ENCODE assay signal across 12 cellular contexts in the genomic region with DNA sequence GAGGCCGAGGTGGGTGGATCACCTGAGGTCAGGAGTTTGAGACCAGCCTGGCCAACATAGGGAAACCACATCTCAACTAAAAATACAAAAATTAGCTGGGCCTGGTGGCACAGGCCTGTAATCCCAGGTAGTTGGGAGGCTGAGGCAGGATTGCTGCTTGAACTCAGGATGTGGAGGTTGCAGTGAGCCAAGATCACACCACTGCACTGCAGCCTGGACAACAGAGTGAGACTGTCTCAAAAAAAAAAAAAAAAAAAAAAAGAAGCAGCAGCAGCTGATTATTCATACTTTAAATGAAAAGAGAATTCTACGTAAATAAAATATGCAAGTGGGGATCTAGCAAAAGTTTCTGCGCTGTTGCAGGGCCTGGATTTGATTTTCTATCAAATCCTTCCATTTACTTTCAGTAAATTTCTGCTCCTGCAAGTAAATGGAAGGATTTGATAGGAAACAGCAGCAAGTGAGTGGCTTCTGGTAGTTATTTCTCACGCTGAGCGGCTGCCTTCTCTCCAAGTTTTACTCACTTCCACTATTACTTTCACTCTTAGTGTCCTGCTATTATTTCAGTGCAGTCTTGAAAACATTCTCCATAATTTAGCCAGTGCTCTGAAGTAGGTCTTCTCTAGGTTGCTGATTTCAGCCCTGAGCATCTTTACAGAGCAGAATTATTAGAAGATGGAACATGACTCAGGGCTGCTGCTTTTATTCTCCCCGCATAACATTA.
DNase-seq lines count a peak whose midpoint lies in the region; ATAC-seq, FAIRE-seq and TF ChIP-seq lines count a peak whose summit lies in the region.
"Had no signal": no experiment of that assay in that cellular context is flagged by ENCODE, and none has a peak within 500 bp of the region (broad histone marks: within the 10 kb centered on the region; RNA-seq: fewer than 3 reads in every experiment).

No MANE protein-coding gene starts in this region.

- 2% methylated on average over 6 of the region's 6 CpGs for WGBS in GM12878 (ENCODE audit: insufficient coverage, insufficient replicate concordance, low lambda C conversion rate, missing lambda C conversion rate)

- no peaks in the 10 kb centered on the region for H3K27me3 ChIP-seq in GM12878 (replicated peaks in 1 of 2; ENCODE audit: control insufficient read depth in 2 of 2, insufficient read depth in 2 of 2, low read length in 1 of 2)

- no peaks in the 10 kb centered on the region for H3K36me3 ChIP-seq in GM12878 (ENCODE audit: control insufficient read depth in 2 of 2, insufficient read depth in 2 of 2, low read length in 1 of 2)

- peaks cover 9% of the 10 kb centered on the region for H3K4me1 ChIP-seq in GM12878 (ENCODE audit: control insufficient read depth, insufficient read depth, low read length)

- H4K20me1 ChIP-seq in GM12878 (ENCODE audit: control insufficient read depth, insufficient read depth) = no peaks in the 10 kb centered on the region

- H3K79me2 ChIP-seq in GM12878 (ENCODE audit: control insufficient read depth, insufficient read depth, low read length) = no peaks in the 10 kb centered on the region

- CTCF ChIA-PET in GM12878 (lab: Yijun Ruan, JAX) = interaction anchor here (0.9 to 1.2 kb wide), 3 partner anchors 8 to 199 kb away, joined by 3 to 4 read pairs (median 4); no protein-coding TSS in a partner anchor

- BruUV-seq in GM12878 (replicated peaks; lab: Mats Ljungman, UMichigan) = no TSS peak

- peak overlapping the region; percentile 37; the same call in 1 of the 2 replicates for H3K4me3 ChIP-seq in GM12878

- peak; percentile 91 for FAIRE-seq in GM12878 (lab: Jason Lieb, UNC)

- TF ChIP-seq RAD21 in GM12878 (IDR thresholded peaks at IDR 0.05; ENCODE audit: insufficient read depth, low read depth, low read length) = no peak

- H2AFZ ChIP-seq in GM12878 (ENCODE audit: control insufficient read depth, low read depth, low read length) = peak overlapping the region; percentile 57

- peak overlapping the region; percentile 61 for H3K27ac ChIP-seq in GM12878 (ENCODE audit: control insufficient read depth, insufficient read depth)

- peak overlapping the region; percentile 65 for H3K4me2 ChIP-seq in GM12878 (ENCODE audit: control insufficient read depth, insufficient read depth)

- H3K9ac ChIP-seq in GM12878 (ENCODE audit: control insufficient read depth, insufficient read depth, low read length) = peak overlapping the region; percentile 22

- in situ Hi-C loops in GM12878 (cut with MboI) = loop anchor here (10.0 kb wide), 1 partner anchor 805 kb away; no protein-coding TSS in a partner anchor

- SMC1A ChIA-PET in GM12878 (lab: Charles Lee; ENCODE audit: uncharacterized antibody, unreplicated experiment) = interaction anchor here (0.6 to 1.6 kb wide), 9 partner anchors 9 to 448 kb away, joined by 3 to 8 read pairs (median 3); partner anchors contain the start of gene TRIP12

- intact Hi-C loops in GM12878 (cut with micrococcal nuclease; ENCODE audit: unreplicated experiment) (loop anchor here (2.0 to 10.0 kb wide), 3 partner anchors 79 to 795 kb away; no protein-coding TSS in a partner anchor), left ventricle myocardium superior (cut with micrococcal nuclease) (no loop called here), posterior vena cava (cut with DNase I) (no loop called here)

- DNase-seq in GM12878 (ENCODE audit: low read depth, low spot score) (peak; percentile 70), left ventricle myocardium superior (no peak), DMS53 (lab: John Stamatoyannopoulos, UW) (no peak), posterior vena cava (ENCODE audit: low spot score) (no peak), DMS 273 treated with DMSO at 0.1 percent for 48 hours (lab: John Stamatoyannopoulos, UW) (no peak)
- DNase-seq: activated T-cell treated with anti-CD3 and anti-CD28 coated beads, Interleukin-2, amount 50 U/mL, for 4 hours; dermis blood vessel endothelial cell; NCI-H446; T-cell had no signal

- no peak for TF ChIP-seq POLR2A in GM12878 (IDR thresholded peaks at IDR 0.05; ENCODE audit: low read depth, low read length)

- ATAC-seq in GM18858 (IDR thresholded peaks at IDR 0.05; ENCODE audit: unreplicated experiment) (peak; percentile 98), GM21390 (IDR thresholded peaks at IDR 0.05; ENCODE audit: unreplicated experiment) (peak; percentile 95), HG03097 (IDR thresholded peaks at IDR 0.05; ENCODE audit: low FRiP score, unreplicated experiment) (peak; percentile 84), GM12878 (peak; percentile 95), left ventricle myocardium superior (no peak)
- ATAC-seq: T-cell had no signal

- RAD21 ChIA-PET in GM12878 (lab: Charles Lee; ENCODE audit: unreplicated experiment) = interaction anchor here (0.6 to 0.7 kb wide), 4 partner anchors 48 to 778 kb away, joined by 3 to 4 read pairs (median 4); partner anchors contain the start of gene TRIP12

- POLR2A ChIA-PET in GM12878 (lab: Charles Lee) = interaction anchor here (0.6 to 1.3 kb wide), 11 partner anchors 15 to 270 kb away, joined by 3 to 8 read pairs (median 4); no protein-coding TSS in a partner anchor

- TF ChIP-seq EP300 in GM12878 (IDR thresholded peaks at IDR 0.05; ENCODE audit: borderline replicate concordance in 1 of 2, control insufficient read depth in 1 of 2, low read depth in 2 of 2, low read length in 2 of 2) = peak in 1 of 2 experiments; percentile 78; a peak in 1 of 4 replicates

- H3K9me3 ChIP-seq in GM12878 (replicated peaks; ENCODE audit: control insufficient read depth, insufficient read depth, low read length) = no peaks in the 10 kb centered on the region

- no peak for TF ChIP-seq CTCF in GM12878 (IDR thresholded peaks at IDR 0.05 in 2 of 3, conservative IDR thresholded peaks at IDR 0.05 in 1 of 3; ENCODE audit: control insufficient read depth in 2 of 3, extremely low read depth in 1 of 3, insufficient read depth in 1 of 3, low read depth in 3 of 3, low read length in 3 of 3)

TF ChIP-seq in GM12878, 131 proteins besides CTCF, POLR2A, EP300 and RAD21 (continues in another document):
- TF ChIP-seq ZBED1 (IDR thresholded peaks at IDR 0.05; ENCODE audit: borderline replicate concordance) (no peak), RBBP5 (conservative IDR thresholded peaks at IDR 0.05) (no peak), EED (IDR thresholded peaks at IDR 0.05; ENCODE audit: low read depth) (peak; percentile 68), GATAD2B (conservative IDR thresholded peaks at IDR 0.05; ENCODE audit: low read depth) (no peak), MXI1 (IDR thresholded peaks at IDR 0.05; ENCODE audit: low read depth, low read length) (no peak), CREB1 (IDR thresholded peaks at IDR 0.05; ENCODE audit: low read depth) (no peak), CHD4 (IDR thresholded peaks at IDR 0.05) (no peak), PBX3 (IDR thresholded peaks at IDR 0.05; ENCODE audit: insufficient replicate concordance, low read depth, low read length) (no peak), FOXK2 (IDR thresholded peaks at IDR 0.05) (no peak), SKIL (IDR thresholded peaks at IDR 0.05; ENCODE audit: low read depth, poor library complexity, severe bottlenecking) (peak; percentile 52), EGR1 (IDR thresholded peaks at IDR 0.05; ENCODE audit: borderline replicate concordance in 1 of 2, low read depth in 2 of 2, low read length in 2 of 2) (no peak), HDAC6 (IDR thresholded peaks at IDR 0.05; ENCODE audit: unreplicated experiment) (no peak), CBX5 (IDR thresholded peaks at IDR 0.05; ENCODE audit: low read depth) (0 out of 2 replicates have a peak, but pooled peaks have one; percentile 77), SUZ12 (IDR thresholded peaks at IDR 0.05; ENCODE audit: unreplicated experiment) (no peak), CEBPB (IDR thresholded peaks at IDR 0.05; ENCODE audit: borderline replicate concordance in 1 of 2, low read depth in 2 of 2, low read length in 2 of 2) (no peak), MYC (IDR thresholded peaks at IDR 0.05; ENCODE audit: insufficient read depth, insufficient read length, insufficient replicate concordance, low read length, severe bottlenecking) (no peak), SREBF2 (IDR thresholded peaks at IDR 0.05; ENCODE audit: low read length) (no peak), RELA (IDR thresholded peaks at IDR 0.05; ENCODE audit: borderline replicate concordance, partially characterized antibody) (no peak), JUND (IDR thresholded peaks at IDR 0.05; ENCODE audit: low read depth, low read length) (peak; percentile 86), ZSCAN29 (IDR thresholded peaks at IDR 0.05) (no peak), MTA3 (IDR thresholded peaks at IDR 0.05; ENCODE audit: borderline replicate concordance, low read length) (peak; percentile 47; the same call in 1 of the 2 replicates), DPF2 (IDR thresholded peaks at IDR 0.05) (peak; percentile 84), MAX (IDR thresholded peaks at IDR 0.05; ENCODE audit: low read depth, low read length) (no peak)
